22 cellular contexts compared by ENCODE assay signal in the genomic region with DNA sequence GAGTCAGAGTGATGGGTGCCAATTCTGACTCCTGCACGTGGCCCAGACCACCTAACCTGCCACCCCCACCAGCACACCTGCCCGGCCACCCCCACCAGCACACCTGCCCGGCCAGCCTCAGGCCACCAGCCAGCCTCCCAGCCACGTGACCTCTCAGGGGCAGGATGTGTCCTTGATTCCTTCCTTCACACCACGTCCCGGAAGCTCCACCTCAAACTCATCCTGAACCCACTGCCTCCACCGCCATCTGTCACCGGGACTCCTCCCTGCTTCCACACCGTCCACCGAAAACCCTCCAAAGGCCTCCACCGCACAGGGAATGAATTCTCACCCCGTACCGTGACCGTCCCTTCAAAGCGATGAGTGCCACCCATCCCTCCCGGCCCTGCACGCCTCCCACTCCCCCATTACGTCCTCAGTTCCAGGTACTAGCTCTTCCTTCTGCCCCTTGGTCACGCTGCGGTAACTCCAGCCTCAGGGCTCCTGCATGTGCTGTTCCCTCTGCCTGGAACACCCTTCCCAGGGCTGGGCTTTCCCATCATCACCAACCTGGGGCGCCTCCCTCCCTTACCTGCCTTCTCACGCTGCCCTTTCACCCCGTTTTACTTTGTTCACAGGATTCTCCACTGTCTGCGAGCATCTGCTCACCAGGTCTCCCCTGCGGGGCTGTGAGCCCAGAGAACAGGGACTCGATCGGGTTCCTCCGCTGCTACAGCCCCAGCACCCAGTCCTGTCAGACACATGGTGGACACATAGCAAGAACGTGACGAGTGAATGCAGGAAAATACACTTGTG.
DNase-seq lines count a peak whose midpoint lies in the region; ATAC-seq and TF ChIP-seq lines count a peak whose summit lies in the region.
"Had no signal": no experiment of that assay in that cellular context is flagged by ENCODE, and none has a peak within 500 bp of the region (broad histone marks: within the 10 kb centered on the region; RNA-seq: fewer than 3 reads in every experiment).

No MANE protein-coding gene starts in this region.

- WGBS in sigmoid colon, 2 donors: 81 to 88% methylated on average over 30 of the region's 30 CpGs

- no peaks in the 10 kb centered on the region for H3K9me3 Mint-ChIP-seq in WTC11
- H3K9me3 Mint-ChIP-seq: activated naive CD4-positive, alpha-beta T cell treated with anti-CD3 and anti-CD28 coated beads, Interleukin-2, amount 50 U/mL, for 24 hours; memory B cell; naive thymus-derived CD8-positive, alpha-beta T cell had no signal

- ATAC-seq in activated CD4-positive, CD25-positive, alpha-beta regulatory T cell treated with anti-CD3 and anti-CD28 coated beads, Interleukin-2, amount 50 U/mL, for 24 hours: no peak
- ATAC-seq in WTC11 (no peak), lower lobe of right lung (no peak), GM18520 (IDR thresholded peaks at IDR 0.05; ENCODE audit: unreplicated experiment) (no peak), esophagus mucosa (no peak)
- ATAC-seq: activated CD4-positive, alpha-beta T cell treated with anti-CD3 and anti-CD28 coated beads for 36 hours; body of pancreas; naive thymus-derived CD8-positive, alpha-beta T cell had no signal

- H3K36me3 Mint-ChIP-seq in WTC11: no peaks in the 10 kb centered on the region
- H3K36me3 Mint-ChIP-seq: activated naive CD4-positive, alpha-beta T cell treated with anti-CD3 and anti-CD28 coated beads, Interleukin-2, amount 50 U/mL, for 24 hours; memory B cell; naive thymus-derived CD8-positive, alpha-beta T cell had no signal

- H3K9me3 ChIP-seq in lower lobe of right lung (no peaks in the 10 kb centered on the region), sigmoid colon (no peaks in the 10 kb centered on the region)
- H3K9me3 ChIP-seq: body of pancreas, suprapubic skin had no signal

- no peak overlapping the region for H3K27ac ChIP-seq in lower lobe of right lung
- no peak overlapping the region for H3K27ac ChIP-seq in sigmoid colon
- H3K27ac ChIP-seq: body of pancreas, PC-9, suprapubic skin had no signal

- no peak overlapping the region for H3K4me3 Mint-ChIP-seq in WTC11
- H3K4me3 Mint-ChIP-seq: activated CD4-positive, alpha-beta T cell treated with anti-CD3 and anti-CD28 coated beads for 36 hours; activated naive CD4-positive, alpha-beta T cell treated with anti-CD3 and anti-CD28 coated beads, Interleukin-2, amount 50 U/mL, for 24 hours; B cell; memory B cell had no signal

- DNase-seq in activated CD4-positive, CD25-positive, alpha-beta regulatory T cell treated with anti-CD3 and anti-CD28 coated beads, Interleukin-2, amount 50 U/mL, for 72 hours: peak; percentile 27
- DNase-seq in WTC11 (ENCODE audit: low spot score) (no peak), lower lobe of right lung (peak; percentile 28), sigmoid colon (peak; percentile 56), 8988T (no peak)
- DNase-seq: activated CD4-positive, alpha-beta T cell treated with anti-CD3 and anti-CD28 coated beads for 36 hours; KBM-7; MV-4-11; NCI-H187; NCI-H2227 treated with DMSO at 0.1 percent for 48 hours; NCI-H82; PC-9; T-helper 9 cell had no signal

- H3K4me1 ChIP-seq in lower lobe of right lung (peaks cover 27% of the 10 kb centered on the region), sigmoid colon (peaks cover 0 to 50% (median 39%) of the 10 kb centered on the region in 4 donors)

- peak overlapping the region; percentile 74 for H3K27ac Mint-ChIP-seq in WTC11
- H3K27ac Mint-ChIP-seq: activated CD4-positive, alpha-beta T cell treated with anti-CD3 and anti-CD28 coated beads for 36 hours; activated naive CD4-positive, alpha-beta T cell treated with anti-CD3 and anti-CD28 coated beads, Interleukin-2, amount 50 U/mL, for 24 hours; B cell; memory B cell had no signal

- H3K4me3 ChIP-seq in lower lobe of right lung (no peak overlapping the region), sigmoid colon (no peak overlapping the region)
- H3K4me3 ChIP-seq: body of pancreas, PC-9, suprapubic skin had no signal

- TF ChIP-seq EP300 in sigmoid colon (IDR thresholded peaks at IDR 0.05): no peak

- peaks cover 14% of the 10 kb centered on the region for H3K4me1 Mint-ChIP-seq in WTC11
- H3K4me1 Mint-ChIP-seq: activated CD4-positive, alpha-beta T cell treated with anti-CD3 and anti-CD28 coated beads for 36 hours; activated naive CD4-positive, alpha-beta T cell treated with anti-CD3 and anti-CD28 coated beads, Interleukin-2, amount 50 U/mL, for 24 hours; B cell; memory B cell; naive thymus-derived CD8-positive, alpha-beta T cell had no signal

- H3K27me3 ChIP-seq in lower lobe of right lung (ENCODE audit: low read depth): peaks cover 7% of the 10 kb centered on the region
- H3K27me3 ChIP-seq in sigmoid colon: no peaks in the 10 kb centered on the region
- H3K27me3 ChIP-seq: body of pancreas had no signal

- TF ChIP-seq POLR2A in sigmoid colon (IDR thresholded peaks at IDR 0.05): no peak

- no peaks in the 10 kb centered on the region for H3K27me3 Mint-ChIP-seq in WTC11 (ENCODE audit: low read depth)
- H3K27me3 Mint-ChIP-seq: activated CD4-positive, alpha-beta T cell treated with anti-CD3 and anti-CD28 coated beads for 36 hours; activated naive CD4-positive, alpha-beta T cell treated with anti-CD3 and anti-CD28 coated beads, Interleukin-2, amount 50 U/mL, for 24 hours; B cell had no signal

- intact Hi-C loops in lower lobe of right lung (cut with DNase I): no loop called here
- intact Hi-C loops in sigmoid colon (cut with DNase I): no loop called here

- no peaks in the 10 kb centered on the region for H3K36me3 ChIP-seq in lower lobe of right lung
- H3K36me3 ChIP-seq in sigmoid colon: no peaks in the 10 kb centered on the region
- H3K36me3 ChIP-seq: suprapubic skin had no signal

- TF ChIP-seq CTCF in WTC11 (IDR thresholded peaks at IDR 0.05) (no peak), lower lobe of right lung (IDR thresholded peaks at IDR 0.05) (no peak), sigmoid colon (IDR thresholded peaks at IDR 0.05) (no peak)

- CTCF ChIA-PET in WTC11 (lab: Charles Lee): interaction anchor here (0.8 to 3.0 kb wide), 9 partner anchors 8 to 366 kb away, joined by 3 to 38 read pairs (median 5); partner anchors contain the start of gene ZFP2

- POLR2A ChIA-PET in WTC11 (lab: Charles Lee): interaction anchor here (0.7 kb wide), 1 partner anchor 297 kb away, joined by 3 read pairs; no protein-coding TSS in a partner anchor

TF ChIP-seq in WTC11, 78 proteins besides CTCF, POLR2A, EP300 and RAD21 (continues in another document):
- TF ChIP-seq MXD4 (CRISPR knock-in tag; IDR thresholded peaks at IDR 0.05; ENCODE audit: borderline replicate concordance) (no peak), NFATC4 (CRISPR knock-in tag; IDR thresholded peaks at IDR 0.05) (no peak), ZSCAN18 (CRISPR knock-in tag; IDR thresholded peaks at IDR 0.05) (no peak), NR1H2 (CRISPR knock-in tag; IDR thresholded peaks at IDR 0.05) (no peak), ATF2 (CRISPR knock-in tag; IDR thresholded peaks at IDR 0.05; ENCODE audit: borderline replicate concordance, low read depth) (no peak)
- TF ChIP-seq, protein P1, sequence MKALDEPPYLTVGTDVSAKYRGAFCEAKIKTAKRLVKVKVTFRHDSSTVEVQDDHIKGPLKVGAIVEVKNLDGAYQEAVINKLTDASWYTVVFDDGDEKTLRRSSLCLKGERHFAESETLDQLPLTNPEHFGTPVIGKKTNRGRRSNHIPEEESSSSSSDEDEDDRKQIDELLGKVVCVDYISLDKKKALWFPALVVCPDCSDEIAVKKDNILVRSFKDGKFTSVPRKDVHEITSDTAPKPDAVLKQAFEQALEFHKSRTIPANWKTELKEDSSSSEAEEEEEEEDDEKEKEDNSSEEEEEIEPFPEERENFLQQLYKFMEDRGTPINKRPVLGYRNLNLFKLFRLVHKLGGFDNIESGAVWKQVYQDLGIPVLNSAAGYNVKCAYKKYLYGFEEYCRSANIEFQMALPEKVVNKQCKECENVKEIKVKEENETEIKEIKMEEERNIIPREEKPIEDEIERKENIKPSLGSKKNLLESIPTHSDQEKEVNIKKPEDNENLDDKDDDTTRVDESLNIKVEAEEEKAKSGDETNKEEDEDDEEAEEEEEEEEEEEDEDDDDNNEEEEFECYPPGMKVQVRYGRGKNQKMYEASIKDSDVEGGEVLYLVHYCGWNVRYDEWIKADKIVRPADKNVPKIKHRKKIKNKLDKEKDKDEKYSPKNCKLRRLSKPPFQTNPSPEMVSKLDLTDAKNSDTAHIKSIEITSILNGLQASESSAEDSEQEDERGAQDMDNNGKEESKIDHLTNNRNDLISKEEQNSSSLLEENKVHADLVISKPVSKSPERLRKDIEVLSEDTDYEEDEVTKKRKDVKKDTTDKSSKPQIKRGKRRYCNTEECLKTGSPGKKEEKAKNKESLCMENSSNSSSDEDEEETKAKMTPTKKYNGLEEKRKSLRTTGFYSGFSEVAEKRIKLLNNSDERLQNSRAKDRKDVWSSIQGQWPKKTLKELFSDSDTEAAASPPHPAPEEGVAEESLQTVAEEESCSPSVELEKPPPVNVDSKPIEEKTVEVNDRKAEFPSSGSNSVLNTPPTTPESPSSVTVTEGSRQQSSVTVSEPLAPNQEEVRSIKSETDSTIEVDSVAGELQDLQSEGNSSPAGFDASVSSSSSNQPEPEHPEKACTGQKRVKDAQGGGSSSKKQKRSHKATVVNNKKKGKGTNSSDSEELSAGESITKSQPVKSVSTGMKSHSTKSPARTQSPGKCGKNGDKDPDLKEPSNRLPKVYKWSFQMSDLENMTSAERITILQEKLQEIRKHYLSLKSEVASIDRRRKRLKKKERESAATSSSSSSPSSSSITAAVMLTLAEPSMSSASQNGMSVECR (CRISPR knock-in tag; IDR thresholded peaks at IDR 0.05; ENCODE audit: borderline replicate concordance): no peak

Comparison
In these comparisons a context has a peak if more than half of its experiments do, and no peak if none do; other contexts are left out.
1. DNase-seq: peak in activated CD4-positive, CD25-positive, alpha-beta regulatory T cell treated with anti-CD3 and anti-CD28 coated beads, Interleukin-2, amount 50 U/mL, for 72 hours (single experiment), lower lobe of right lung (single experiment) and sigmoid colon (single experiment); none in WTC11 (single experiment) and 8988T (single experiment).